In the genomic region with DNA sequence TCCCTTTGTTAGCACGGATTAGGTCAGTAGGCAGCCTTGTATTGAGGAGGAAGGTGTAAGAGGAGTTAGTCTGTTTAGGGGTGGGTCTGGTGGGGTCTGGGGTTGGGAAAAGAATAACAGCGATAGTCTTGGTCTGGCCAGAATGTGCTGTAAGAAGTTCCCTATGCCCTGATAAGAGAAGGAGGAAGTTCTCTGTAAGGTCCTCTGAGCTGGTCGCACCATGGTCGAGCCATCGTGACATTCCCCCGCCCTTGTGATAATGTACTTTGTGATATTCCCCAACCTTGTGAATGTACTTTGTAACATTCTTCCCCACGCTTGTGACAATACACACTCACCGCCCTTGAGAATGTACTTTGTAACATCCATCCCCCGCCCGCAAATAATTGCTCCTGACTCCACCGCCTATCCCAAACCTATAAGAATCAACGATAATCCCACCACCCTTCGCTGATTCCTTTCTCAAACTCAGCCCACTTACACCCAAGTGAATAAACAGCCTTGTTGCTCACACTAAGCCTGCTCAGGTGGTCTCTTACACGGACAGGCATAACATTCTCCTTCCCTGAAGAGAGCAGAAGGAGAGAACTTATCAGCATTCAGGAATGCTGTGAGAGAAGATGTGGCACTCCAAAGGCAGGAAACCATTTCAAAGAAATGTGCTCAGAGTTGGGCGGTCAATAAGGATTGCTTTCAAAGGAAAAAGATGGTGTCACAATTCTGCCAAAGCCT, we compare ENCODE assay signal across 13 cellular contexts.
"Had no signal": no experiment of that assay in that cellular context is flagged by ENCODE, and none has a peak within 500 bp of the region (broad histone marks: within the 10 kb centered on the region; RNA-seq: fewer than 3 reads in every experiment).

No MANE protein-coding gene starts in this region.

- H3K36me3 ChIP-seq: esophagus muscularis mucosa, gastroesophageal sphincter, heart left ventricle, left ventricle myocardium inferior had no signal

- H3K27ac ChIP-seq: esophagus muscularis mucosa, heart left ventricle, left ventricle myocardium inferior had no signal

- H3K9me3 ChIP-seq: esophagus muscularis mucosa, gastroesophageal sphincter, heart left ventricle, left ventricle myocardium inferior had no signal

- H3K9me3 Mint-ChIP-seq: immature natural killer cell; stimulated activated naive B cell treated with anti-CD40 and anti-IgM and Interleukin-4, amounts not matched to agents 10 μg/mL and 1 μg/mL and 100 μg/mL, for 72 hours had no signal

- H3K4me3 ChIP-seq: esophagus muscularis mucosa, gastroesophageal sphincter, heart left ventricle, left ventricle myocardium inferior had no signal

- H3K4me1 Mint-ChIP-seq: immature natural killer cell; stimulated activated naive B cell treated with anti-CD40 and anti-IgM and Interleukin-4, amounts not matched to agents 10 μg/mL and 1 μg/mL and 100 μg/mL, for 72 hours had no signal

- H3K27me3 ChIP-seq: esophagus muscularis mucosa, gastroesophageal sphincter had no signal

- H3K36me3 Mint-ChIP-seq: activated naive CD8-positive, alpha-beta T cell; immature natural killer cell; stimulated activated naive B cell treated with anti-CD40 and anti-IgM and Interleukin-4, amounts not matched to agents 10 μg/mL and 1 μg/mL and 100 μg/mL, for 72 hours had no signal

- DNase-seq: activated CD4-positive, CD25-positive, alpha-beta regulatory T cell treated with anti-CD3 and anti-CD28 coated beads, Interleukin-2, amount 50 U/mL, for 72 hours; activated gamma-delta T cell; dermis blood vessel endothelial cell; effector memory CD4-positive, alpha-beta T cell; heart left ventricle; immature natural killer cell; kidney glomerular epithelial cell; left ventricle myocardium inferior; retina; stimulated activated naive B cell treated with anti-CD40 and anti-IgM and Interleukin-4, amounts not matched to agents 10 μg/mL and 1 μg/mL and 100 μg/mL, for 72 hours had no signal

- ATAC-seq: gastroesophageal sphincter; heart left ventricle; stimulated activated naive B cell treated with anti-CD40 and anti-IgM and Interleukin-4, amounts not matched to agents 10 μg/mL and 1 μg/mL and 100 μg/mL, for 72 hours had no signal

- H3K27ac Mint-ChIP-seq: activated naive CD8-positive, alpha-beta T cell; immature natural killer cell; stimulated activated naive B cell treated with anti-CD40 and anti-IgM and Interleukin-4, amounts not matched to agents 10 μg/mL and 1 μg/mL and 100 μg/mL, for 72 hours had no signal

- H3K4me3 Mint-ChIP-seq: activated naive CD8-positive, alpha-beta T cell; immature natural killer cell; stimulated activated naive B cell treated with anti-CD40 and anti-IgM and Interleukin-4, amounts not matched to agents 10 μg/mL and 1 μg/mL and 100 μg/mL, for 72 hours had no signal
